8 cellular contexts compared by ENCODE assay signal in the genomic region with DNA sequence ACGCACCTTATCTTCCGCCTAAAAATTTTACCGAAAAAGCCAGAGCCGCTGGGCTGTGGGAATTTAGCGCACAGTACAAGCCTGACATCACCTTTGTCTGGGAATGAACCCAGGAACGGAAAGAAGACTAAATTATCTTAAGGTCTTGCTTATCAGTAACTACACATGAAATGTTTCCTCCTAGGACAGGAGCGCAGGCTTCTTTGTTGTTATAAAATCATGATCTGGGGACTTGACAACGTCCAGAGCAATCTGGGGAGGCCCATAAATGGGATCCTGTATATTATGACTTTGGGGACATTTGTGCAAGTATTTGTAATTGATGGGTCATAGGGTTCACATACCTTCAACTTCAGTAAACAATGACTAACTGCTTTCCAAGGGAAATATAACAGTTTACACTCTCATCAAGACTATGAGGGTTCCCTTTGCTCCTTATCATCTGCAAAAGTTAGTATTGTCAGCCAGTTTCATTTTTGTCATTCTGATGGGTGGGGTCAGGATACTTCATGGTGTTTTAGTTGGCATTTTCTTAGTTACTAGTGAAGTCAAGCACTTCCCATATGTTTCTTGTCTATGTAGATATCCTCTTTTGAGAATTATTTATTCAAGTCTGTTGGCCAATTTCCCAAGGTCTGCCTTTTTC.
DNase-seq lines count a peak whose midpoint lies in the region; ATAC-seq and TF ChIP-seq lines count a peak whose summit lies in the region.
"Had no signal": no experiment of that assay in that cellular context is flagged by ENCODE, and none has a peak within 500 bp of the region (broad histone marks: within the 10 kb centered on the region; RNA-seq: fewer than 3 reads in every experiment).

No MANE protein-coding gene starts in this region.

- DNase-seq in Panc1 (ENCODE audit: low read depth, low spot score) (peak; percentile 28), thoracic aorta (ENCODE audit: low spot score) (no peak), NOMO-1 treated with dmso at 0.1 percent for 144 hours (lab: John Stamatoyannopoulos, UW; ENCODE audit: unreplicated experiment) (no peak)
- DNase-seq: NCI-H1048 had no signal

- TF ChIP-seq POLR2A in gastroesophageal sphincter (IDR thresholded peaks at IDR 0.05): no peak

- H3K4me1 ChIP-seq in HEK293 (ENCODE audit: control insufficient read depth, insufficient read depth, low read length) (no peaks in the 10 kb centered on the region), Panc1 (ENCODE audit: control insufficient read depth, insufficient read depth, low read length) (peaks cover 15% of the 10 kb centered on the region), gastroesophageal sphincter (peaks cover 0 to 13% (median 0%) of the 10 kb centered on the region in 3 donors), thoracic aorta (ENCODE audit: control insufficient read depth in 1 of 2, low read depth in 2 of 2) (peaks cover 3 to 7% of the 10 kb centered on the region in 2 donors)

- no peak overlapping the region for H3K27ac ChIP-seq in HEK293 (ENCODE audit: extremely low read depth, low read depth, low read length)
- H3K27ac ChIP-seq in Panc1 (ENCODE audit: low read length): peak overlapping the region; percentile 81
- peak overlapping the region in 2 of 4 donors; percentile 44 to 55 for H3K27ac ChIP-seq in gastroesophageal sphincter
- H3K27ac ChIP-seq in thoracic aorta: peak overlapping the region; percentile 2 to 11

- BruUV-seq in Panc1 (replicated peaks; lab: Mats Ljungman, UMichigan): no TSS peak

- in situ Hi-C loops in Panc1 (cut with HindIII; ENCODE audit: low pct_unique_long_range_greater_than_20kb, low sequenced_read_pairs): no loop called here

- ATAC-seq in Panc1: peak; percentile 73
- ATAC-seq in gastroesophageal sphincter: no peak
- no peak for ATAC-seq in thoracic aorta (ENCODE audit: insufficient number of reproducible peaks, low FRiP score, low read depth)
- no peak for ATAC-seq in GM19351 (IDR thresholded peaks at IDR 0.05; ENCODE audit: unreplicated experiment)
- no peak for ATAC-seq in GM18907 (IDR thresholded peaks at IDR 0.05; ENCODE audit: unreplicated experiment)

- H3K36me3 ChIP-seq in HEK293 (ENCODE audit: control insufficient read depth in 2 of 2, insufficient read depth in 1 of 2, low read length in 2 of 2): no peaks in the 10 kb centered on the region
- H3K36me3 ChIP-seq in Panc1 (ENCODE audit: control insufficient read depth, insufficient read depth, low read length): no peaks in the 10 kb centered on the region
- no peaks in the 10 kb centered on the region for H3K36me3 ChIP-seq in gastroesophageal sphincter
- H3K36me3 ChIP-seq in thoracic aorta: no peaks in the 10 kb centered on the region

- WGBS in gastroesophageal sphincter (ENCODE audit: low coverage in 1 of 2), 2 donors: 0 to 7% methylated on average over 4 to 8 of the region's 8 CpGs

- H3K27me3 ChIP-seq in Panc1 (ENCODE audit: control insufficient read depth, insufficient read depth, low read length) (no peaks in the 10 kb centered on the region), gastroesophageal sphincter (no peaks in the 10 kb centered on the region), thoracic aorta (replicated peaks; ENCODE audit: insufficient read depth) (no peaks in the 10 kb centered on the region)

- CTCF ChIA-PET in HEK293 (lab: Yijun Ruan, JAX) (interaction anchor here (0.5 to 2.8 kb wide), 26 partner anchors 8 to 515 kb away, joined by 3 to 31 read pairs (median 3); a partner anchor contains a TSS), Panc1 (lab: Charles Lee) (interaction anchor here (0.6 to 1.6 kb wide), 11 partner anchors 34 to 370 kb away, joined by 3 to 31 read pairs (median 4); no protein-coding TSS in a partner anchor)

- no peak for TF ChIP-seq CTCF in HEK293 (tag by site-specific recombination; IDR thresholded peaks at IDR 0.05)
- TF ChIP-seq CTCF in Panc1 (IDR thresholded peaks at IDR 0.05): peak; percentile 61
- no peak for TF ChIP-seq CTCF in gastroesophageal sphincter (IDR thresholded peaks at IDR 0.05)
- no peak for TF ChIP-seq CTCF in thoracic aorta (IDR thresholded peaks at IDR 0.05)

- POLR2A ChIA-PET in HEK293 (lab: Yijun Ruan, JAX): interaction anchor here (0.6 kb wide), 1 partner anchor 214 kb away, joined by 3 read pairs; no protein-coding TSS in a partner anchor
- POLR2A ChIA-PET in Panc1 (lab: Charles Lee): interaction anchor here (0.6 kb wide), 2 partner anchors 214 to 519 kb away, joined by 3 read pairs; a partner anchor contains a TSS

- intact Hi-C loops in Panc1 (cut with micrococcal nuclease; ENCODE audit: unreplicated experiment): loop anchor here (1.0 kb wide), 1 partner anchor 217 kb away; no protein-coding TSS in a partner anchor

- H3K4me3 ChIP-seq in HEK293 (ENCODE audit: low read depth, low read length): peak overlapping the region; percentile 23
- H3K4me3 ChIP-seq in Panc1 (ENCODE audit: low read depth in 2 of 2, low read length in 2 of 2): peak overlapping the region; percentile 42 to 59
- H3K4me3 ChIP-seq in gastroesophageal sphincter: peak overlapping the region; percentile 28 to 40
- peak overlapping the region; percentile 65 for H3K4me3 ChIP-seq in thoracic aorta

- TF ChIP-seq EP300 in gastroesophageal sphincter (IDR thresholded peaks at IDR 0.05): no peak

- H3K9me3 ChIP-seq in HEK293 (ENCODE audit: control insufficient read depth, insufficient read depth, low read depth, low read length) (no peaks in the 10 kb centered on the region), Panc1 (ENCODE audit: control insufficient read depth, insufficient read depth, low read depth, low read length) (peaks cover 8% of the 10 kb centered on the region; the same call in 1 of the 2 replicates), gastroesophageal sphincter (peaks cover 0 to 10% (median 0%) of the 10 kb centered on the region in 3 donors), thoracic aorta (peaks cover 3% of the 10 kb centered on the region)

TF ChIP-seq in HEK293, 187 proteins besides CTCF, POLR2A, EP300 and RAD21:
- TF ChIP-seq ZNF335 (tag by site-specific recombination; conservative IDR thresholded peaks at IDR 0.05) (peak; percentile 66; the same call in 1 of the 2 replicates), ZNF341 (tag by site-specific recombination; IDR thresholded peaks at IDR 0.05; ENCODE audit: low read depth) (no peak), ZBTB8A (tag by site-specific recombination; IDR thresholded peaks at IDR 0.05) (0 out of 2 replicates have a peak, but pooled peaks have one; percentile 5)
- TF ChIP-seq, protein P1, sequence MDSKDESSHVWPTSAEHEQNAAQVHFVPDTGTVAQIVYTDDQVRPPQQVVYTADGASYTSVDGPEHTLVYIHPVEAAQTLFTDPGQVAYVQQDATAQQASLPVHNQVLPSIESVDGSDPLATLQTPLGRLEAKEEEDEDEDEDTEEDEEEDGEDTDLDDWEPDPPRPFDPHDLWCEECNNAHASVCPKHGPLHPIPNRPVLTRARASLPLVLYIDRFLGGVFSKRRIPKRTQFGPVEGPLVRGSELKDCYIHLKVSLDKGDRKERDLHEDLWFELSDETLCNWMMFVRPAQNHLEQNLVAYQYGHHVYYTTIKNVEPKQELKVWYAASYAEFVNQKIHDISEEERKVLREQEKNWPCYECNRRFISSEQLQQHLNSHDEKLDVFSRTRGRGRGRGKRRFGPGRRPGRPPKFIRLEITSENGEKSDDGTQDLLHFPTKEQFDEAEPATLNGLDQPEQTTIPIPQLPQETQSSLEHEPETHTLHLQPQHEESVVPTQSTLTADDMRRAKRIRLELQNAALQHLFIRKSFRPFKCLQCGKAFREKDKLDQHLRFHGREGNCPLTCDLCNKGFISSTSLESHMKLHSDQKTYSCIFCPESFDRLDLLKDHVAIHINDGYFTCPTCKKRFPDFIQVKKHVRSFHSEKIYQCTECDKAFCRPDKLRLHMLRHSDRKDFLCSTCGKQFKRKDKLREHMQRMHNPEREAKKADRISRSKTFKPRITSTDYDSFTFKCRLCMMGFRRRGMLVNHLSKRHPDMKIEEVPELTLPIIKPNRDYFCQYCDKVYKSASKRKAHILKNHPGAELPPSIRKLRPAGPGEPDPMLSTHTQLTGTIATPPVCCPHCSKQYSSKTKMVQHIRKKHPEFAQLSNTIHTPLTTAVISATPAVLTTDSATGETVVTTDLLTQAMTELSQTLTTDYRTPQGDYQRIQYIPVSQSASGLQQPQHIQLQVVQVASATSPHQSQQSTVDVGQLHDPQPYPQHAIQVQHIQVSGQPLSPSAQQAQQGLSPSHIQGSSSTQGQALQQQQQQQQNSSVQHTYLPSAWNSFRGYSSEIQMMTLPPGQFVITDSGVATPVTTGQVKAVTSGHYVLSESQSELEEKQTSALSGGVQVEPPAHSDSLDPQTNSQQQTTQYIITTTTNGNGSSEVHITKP (tag by site-specific recombination; IDR thresholded peaks at IDR 0.05): peak; percentile 80
